9 cellular contexts compared by ENCODE assay signal in genomic region chr1:9201421-9202239, GRCh38. TPM values are rescaled to one million over a fixed set of nuclear protein-coding genes. Genes with fewer than 3 reads are reported as not detected.
DNase-seq lines count a peak whose midpoint lies in the region; ATAC-seq, FAIRE-seq and TF ChIP-seq lines count a peak whose summit lies in the region.
"Had no signal": no experiment of that assay in that cellular context is flagged by ENCODE, and none has a peak within 500 bp of the region (broad histone marks: within the 10 kb centered on the region; RNA-seq: fewer than 3 reads in every experiment).

No MANE protein-coding gene starts in this region.

- peak overlapping the region; percentile 62 for H3K4me3 ChIP-seq in AG10803 (ENCODE audit: low read length)
- H3K4me3 ChIP-seq in thymus (ENCODE audit: low read length): peak overlapping the region; percentile 6

- peak; percentile 82 for DNase-seq in AG10803 (ENCODE audit: low read depth)
- no peak for DNase-seq in HTR-8/SVneo (ENCODE audit: insufficient read length, low spot score)
- peak; percentile 70 for DNase-seq in astrocyte of the hippocampus (ENCODE audit: low read depth, low spot score)
- peak; percentile 66 for DNase-seq in left kidney (ENCODE audit: low read depth, low spot score)
- DNase-seq in HuH-7.5 (ENCODE audit: low spot score): no peak
- no peak for DNase-seq in GM20000 (ENCODE audit: low spot score)

- FAIRE-seq in HTR-8/SVneo (lab: Jason Lieb, UNC): peak; percentile 85

- peaks cover 1% of the 10 kb centered on the region for H3K9me3 ChIP-seq in thymus (ENCODE audit: control insufficient read depth)
- H3K9me3 ChIP-seq: neutrophil had no signal

- WGBS in thymus: 5% methylated on average over 24 of the region's 24 CpGs

- peaks cover 57% of the 10 kb centered on the region for H3K27me3 ChIP-seq in thymus (ENCODE audit: control insufficient read depth, insufficient read depth)

- TF ChIP-seq CTCF in AG10803 (conservative IDR thresholded peaks at IDR 0.05; ENCODE audit: low read length) (no peak), GM20000 (IDR thresholded peaks at IDR 0.05; ENCODE audit: extremely low read depth, missing control alignments) (no peak)

- H3K27ac ChIP-seq in thymus (ENCODE audit: low read depth): no peak overlapping the region
- H3K27ac ChIP-seq: neutrophil had no signal

- no peaks in the 10 kb centered on the region for H3K36me3 ChIP-seq in thymus (ENCODE audit: control insufficient read depth, insufficient read depth)
- H3K36me3 ChIP-seq: neutrophil had no signal

- ATAC-seq in HG03439 (IDR thresholded peaks at IDR 0.05; ENCODE audit: unreplicated experiment): no peak

- H3K4me1 ChIP-seq in thymus (ENCODE audit: control insufficient read depth, insufficient read depth, low read length): peaks cover 3% of the 10 kb centered on the region

RNA-seq across cellular contexts. Expression of gene H6PD, which starts 32.9 kb away (rescaled TPM):
- polyA plus RNA-seq in thymus: 18.6 TPM

Comparison
In these comparisons a context has a peak if more than half of its experiments do, and no peak if none do; other contexts are left out.
1. DNase-seq: peak in AG10803 (single experiment), astrocyte of the hippocampus (single experiment) and left kidney (single experiment); none in HTR-8/SVneo (single experiment), HuH-7.5 (single experiment) and GM20000 (single experiment).